In the genomic region with DNA sequence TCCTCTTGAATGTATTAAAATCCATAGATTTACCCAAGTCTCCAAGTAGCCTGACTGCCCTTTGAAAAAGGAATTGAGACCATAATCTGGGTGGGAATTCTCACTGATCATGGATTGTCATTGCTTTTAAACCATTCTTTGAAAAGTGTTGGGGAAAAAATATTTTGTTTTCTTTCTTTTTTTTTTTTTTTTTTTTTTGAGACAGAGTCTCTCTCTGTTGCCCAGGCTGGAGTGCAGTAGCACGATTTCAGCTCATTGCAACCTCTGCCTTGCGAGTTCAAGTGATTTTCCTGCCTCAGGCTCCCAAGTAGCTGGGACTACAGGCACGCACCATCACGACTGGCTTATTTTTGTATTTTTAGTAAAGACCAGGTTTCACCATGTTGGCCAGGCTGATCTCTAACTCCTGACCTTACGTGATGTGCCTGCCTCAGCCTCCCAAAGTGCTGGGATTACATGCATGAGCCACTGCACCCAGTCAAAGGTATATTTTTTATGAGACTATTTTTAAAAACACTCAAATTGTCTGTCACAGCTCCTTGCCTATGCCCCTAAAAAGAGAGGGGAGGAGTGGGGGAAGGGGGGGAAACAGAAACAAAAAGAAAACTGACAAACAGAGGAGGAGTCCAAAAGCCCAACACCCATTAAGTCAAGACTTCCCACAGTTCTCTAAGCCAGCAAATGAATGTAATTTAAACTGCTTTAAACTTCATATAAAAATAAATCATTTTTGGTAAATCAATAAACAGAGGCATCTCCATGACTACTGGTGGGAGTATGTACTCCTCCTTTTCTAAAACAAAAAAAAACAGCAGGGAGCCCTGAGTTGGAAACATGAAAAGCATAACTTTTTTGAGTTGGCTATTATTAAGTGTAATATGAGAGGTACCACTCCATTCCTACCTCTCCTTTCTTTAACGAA, we compare ENCODE assay signal across 1 cellular context.
TF ChIP-seq lines count a peak whose summit lies in the region.

No MANE protein-coding gene starts in this region.

TF ChIP-seq in K562, 482 proteins besides CTCF, POLR2A, EP300 and RAD21 (continued from another document):
- TF ChIP-seq, protein P1, sequence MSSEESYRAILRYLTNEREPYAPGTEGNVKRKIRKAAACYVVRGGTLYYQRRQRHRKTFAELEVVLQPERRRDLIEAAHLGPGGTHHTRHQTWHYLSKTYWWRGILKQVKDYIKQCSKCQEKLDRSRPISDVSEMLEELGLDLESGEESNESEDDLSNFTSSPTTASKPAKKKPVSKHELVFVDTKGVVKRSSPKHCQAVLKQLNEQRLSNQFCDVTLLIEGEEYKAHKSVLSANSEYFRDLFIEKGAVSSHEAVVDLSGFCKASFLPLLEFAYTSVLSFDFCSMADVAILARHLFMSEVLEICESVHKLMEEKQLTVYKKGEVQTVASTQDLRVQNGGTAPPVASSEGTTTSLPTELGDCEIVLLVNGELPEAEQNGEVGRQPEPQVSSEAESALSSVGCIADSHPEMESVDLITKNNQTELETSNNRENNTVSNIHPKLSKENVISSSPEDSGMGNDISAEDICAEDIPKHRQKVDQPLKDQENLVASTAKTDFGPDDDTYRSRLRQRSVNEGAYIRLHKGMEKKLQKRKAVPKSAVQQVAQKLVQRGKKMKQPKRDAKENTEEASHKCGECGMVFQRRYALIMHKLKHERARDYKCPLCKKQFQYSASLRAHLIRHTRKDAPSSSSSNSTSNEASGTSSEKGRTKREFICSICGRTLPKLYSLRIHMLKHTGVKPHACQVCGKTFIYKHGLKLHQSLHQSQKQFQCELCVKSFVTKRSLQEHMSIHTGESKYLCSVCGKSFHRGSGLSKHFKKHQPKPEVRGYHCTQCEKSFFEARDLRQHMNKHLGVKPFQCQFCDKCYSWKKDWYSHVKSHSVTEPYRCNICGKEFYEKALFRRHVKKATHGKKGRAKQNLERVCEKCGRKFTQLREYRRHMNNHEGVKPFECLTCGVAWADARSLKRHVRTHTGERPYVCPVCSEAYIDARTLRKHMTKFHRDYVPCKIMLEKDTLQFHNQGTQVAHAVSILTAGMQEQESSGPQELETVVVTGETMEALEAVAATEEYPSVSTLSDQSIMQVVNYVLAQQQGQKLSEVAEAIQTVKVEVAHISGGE (CRISPR knock-in tag; IDR thresholded peaks at IDR 0.05): no peak
- no peak for TF ChIP-seq RBM22 (IDR thresholded peaks at IDR 0.05; ENCODE audit: low read depth, low read length, poor library complexity, severe bottlenecking)
- no peak for TF ChIP-seq SAFB2 (IDR thresholded peaks at IDR 0.05; ENCODE audit: borderline replicate concordance, low read depth, low read length, severe bottlenecking)
- no peak for TF ChIP-seq ZNF324 (CRISPR knock-in tag; IDR thresholded peaks at IDR 0.05)
- TF ChIP-seq, protein P2, sequence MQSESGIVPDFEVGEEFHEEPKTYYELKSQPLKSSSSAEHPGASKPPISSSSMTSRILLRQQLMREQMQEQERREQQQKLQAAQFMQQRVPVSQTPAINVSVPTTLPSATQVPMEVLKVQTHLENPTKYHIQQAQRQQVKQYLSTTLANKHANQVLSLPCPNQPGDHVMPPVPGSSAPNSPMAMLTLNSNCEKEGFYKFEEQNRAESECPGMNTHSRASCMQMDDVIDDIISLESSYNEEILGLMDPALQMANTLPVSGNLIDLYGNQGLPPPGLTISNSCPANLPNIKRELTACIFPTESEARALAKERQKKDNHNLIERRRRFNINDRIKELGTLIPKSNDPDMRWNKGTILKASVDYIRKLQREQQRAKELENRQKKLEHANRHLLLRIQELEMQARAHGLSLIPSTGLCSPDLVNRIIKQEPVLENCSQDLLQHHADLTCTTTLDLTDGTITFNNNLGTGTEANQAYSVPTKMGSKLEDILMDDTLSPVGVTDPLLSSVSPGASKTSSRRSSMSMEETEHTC (IDR thresholded peaks at IDR 0.05): no peak
- 0 out of 2 replicates have a peak, but pooled peaks have one; percentile 11 for TF ChIP-seq SMARCE1 (IDR thresholded peaks at IDR 0.05)
- TF ChIP-seq ZNF347 (CRISPR knock-in tag; IDR thresholded peaks at IDR 0.05; ENCODE audit: low read depth): no peak
- no peak for TF ChIP-seq DNMT1 (IDR thresholded peaks at IDR 0.05)
- TF ChIP-seq FOXJ2 (tag; IDR thresholded peaks at IDR 0.05): peak; percentile 75
- TF ChIP-seq, protein P3, sequence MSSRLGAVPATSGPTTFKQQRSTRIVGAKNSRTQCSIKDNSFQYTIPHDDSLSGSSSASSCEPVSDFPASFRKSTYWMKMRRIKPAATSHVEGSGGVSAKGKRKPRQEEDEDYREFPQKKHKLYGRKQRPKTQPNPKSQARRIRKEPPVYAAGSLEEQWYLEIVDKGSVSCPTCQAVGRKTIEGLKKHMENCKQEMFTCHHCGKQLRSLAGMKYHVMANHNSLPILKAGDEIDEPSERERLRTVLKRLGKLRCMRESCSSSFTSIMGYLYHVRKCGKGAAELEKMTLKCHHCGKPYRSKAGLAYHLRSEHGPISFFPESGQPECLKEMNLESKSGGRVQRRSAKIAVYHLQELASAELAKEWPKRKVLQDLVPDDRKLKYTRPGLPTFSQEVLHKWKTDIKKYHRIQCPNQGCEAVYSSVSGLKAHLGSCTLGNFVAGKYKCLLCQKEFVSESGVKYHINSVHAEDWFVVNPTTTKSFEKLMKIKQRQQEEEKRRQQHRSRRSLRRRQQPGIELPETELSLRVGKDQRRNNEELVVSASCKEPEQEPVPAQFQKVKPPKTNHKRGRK (tag; IDR thresholded peaks at IDR 0.05): no peak
- TF ChIP-seq, protein P4, sequence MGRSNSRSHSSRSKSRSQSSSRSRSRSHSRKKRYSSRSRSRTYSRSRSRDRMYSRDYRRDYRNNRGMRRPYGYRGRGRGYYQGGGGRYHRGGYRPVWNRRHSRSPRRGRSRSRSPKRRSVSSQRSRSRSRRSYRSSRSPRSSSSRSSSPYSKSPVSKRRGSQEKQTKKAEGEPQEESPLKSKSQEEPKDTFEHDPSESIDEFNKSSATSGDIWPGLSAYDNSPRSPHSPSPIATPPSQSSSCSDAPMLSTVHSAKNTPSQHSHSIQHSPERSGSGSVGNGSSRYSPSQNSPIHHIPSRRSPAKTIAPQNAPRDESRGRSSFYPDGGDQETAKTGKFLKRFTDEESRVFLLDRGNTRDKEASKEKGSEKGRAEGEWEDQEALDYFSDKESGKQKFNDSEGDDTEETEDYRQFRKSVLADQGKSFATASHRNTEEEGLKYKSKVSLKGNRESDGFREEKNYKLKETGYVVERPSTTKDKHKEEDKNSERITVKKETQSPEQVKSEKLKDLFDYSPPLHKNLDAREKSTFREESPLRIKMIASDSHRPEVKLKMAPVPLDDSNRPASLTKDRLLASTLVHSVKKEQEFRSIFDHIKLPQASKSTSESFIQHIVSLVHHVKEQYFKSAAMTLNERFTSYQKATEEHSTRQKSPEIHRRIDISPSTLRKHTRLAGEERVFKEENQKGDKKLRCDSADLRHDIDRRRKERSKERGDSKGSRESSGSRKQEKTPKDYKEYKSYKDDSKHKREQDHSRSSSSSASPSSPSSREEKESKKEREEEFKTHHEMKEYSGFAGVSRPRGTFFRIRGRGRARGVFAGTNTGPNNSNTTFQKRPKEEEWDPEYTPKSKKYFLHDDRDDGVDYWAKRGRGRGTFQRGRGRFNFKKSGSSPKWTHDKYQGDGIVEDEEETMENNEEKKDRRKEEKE (IDR thresholded peaks at IDR 0.05; ENCODE audit: borderline replicate concordance in 1 of 2, control insufficient read depth in 1 of 2, low read depth in 2 of 2, low read length in 1 of 2): peak in 1 of 2 experiments; percentile 81; a peak in 1 of 4 replicates
- TF ChIP-seq HEY1 (CRISPR knock-in tag; IDR thresholded peaks at IDR 0.05; ENCODE audit: borderline replicate concordance): no peak
- TF ChIP-seq ELF2 (CRISPR knock-in tag; IDR thresholded peaks at IDR 0.05): no peak
- TF ChIP-seq, protein P5, sequence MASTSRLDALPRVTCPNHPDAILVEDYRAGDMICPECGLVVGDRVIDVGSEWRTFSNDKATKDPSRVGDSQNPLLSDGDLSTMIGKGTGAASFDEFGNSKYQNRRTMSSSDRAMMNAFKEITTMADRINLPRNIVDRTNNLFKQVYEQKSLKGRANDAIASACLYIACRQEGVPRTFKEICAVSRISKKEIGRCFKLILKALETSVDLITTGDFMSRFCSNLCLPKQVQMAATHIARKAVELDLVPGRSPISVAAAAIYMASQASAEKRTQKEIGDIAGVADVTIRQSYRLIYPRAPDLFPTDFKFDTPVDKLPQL (IDR thresholded peaks at IDR 0.05; ENCODE audit: extremely low read depth, insufficient read length): no peak
- no peak for TF ChIP-seq HNRNPLL (IDR thresholded peaks at IDR 0.05; ENCODE audit: low read depth, low read length, poor library complexity, severe bottlenecking)
- TF ChIP-seq, protein P6, sequence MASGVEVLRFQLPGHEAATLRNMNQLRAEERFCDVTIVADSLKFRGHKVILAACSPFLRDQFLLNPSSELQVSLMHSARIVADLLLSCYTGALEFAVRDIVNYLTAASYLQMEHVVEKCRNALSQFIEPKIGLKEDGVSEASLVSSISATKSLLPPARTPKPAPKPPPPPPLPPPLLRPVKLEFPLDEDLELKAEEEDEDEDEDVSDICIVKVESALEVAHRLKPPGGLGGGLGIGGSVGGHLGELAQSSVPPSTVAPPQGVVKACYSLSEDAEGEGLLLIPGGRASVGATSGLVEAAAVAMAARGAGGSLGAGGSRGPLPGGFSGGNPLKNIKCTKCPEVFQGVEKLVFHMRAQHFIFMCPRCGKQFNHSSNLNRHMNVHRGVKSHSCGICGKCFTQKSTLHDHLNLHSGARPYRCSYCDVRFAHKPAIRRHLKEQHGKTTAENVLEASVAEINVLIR (CRISPR knock-in tag; IDR thresholded peaks at IDR 0.05): no peak
- TF ChIP-seq U2AF1 (optimal IDR thresholded peaks at IDR 0.05; ENCODE audit: low read depth, low read length): no peak
- no peak for TF ChIP-seq MED1 (CRISPR knock-in tag; IDR thresholded peaks at IDR 0.05; ENCODE audit: borderline replicate concordance)
